Comparison of ENCODE assay signal across 24 cellular contexts in genomic region chr5:31939151-31939550, GRCh38.
A peak's percentile ranks its signal among the peaks of the same experiment; 100 is the strongest.
DNase-seq lines count a peak whose midpoint lies in the region; ATAC-seq, FAIRE-seq and TF ChIP-seq lines count a peak whose summit lies in the region.
"Had no signal": no experiment of that assay in that cellular context is flagged by ENCODE, and none has a peak within 500 bp of the region (broad histone marks: within the 10 kb centered on the region; RNA-seq: fewer than 3 reads in every experiment).

No MANE protein-coding gene starts in this region.

- H3K27ac Mint-ChIP-seq in MCF 10A (ENCODE audit: low read depth, unreplicated experiment), result peak overlapping the region; percentile 98
- H3K27ac Mint-ChIP-seq: activated CD8-positive, alpha-beta memory T cell treated with anti-CD3 and anti-CD28 coated beads, Interleukin-2, amount 10 ng/mL, durations not matched to agents 7 days and 5 days; activated naive CD8-positive, alpha-beta T cell; B cell had no signal

- in situ Hi-C loops in HAP-1 (cut with MboI; ENCODE audit: low sequenced_read_pairs), result no loop called here

- no peak for ATAC-seq in HG03354 (IDR thresholded peaks at IDR 0.05; ENCODE audit: poor library complexity, severe bottlenecking, unreplicated experiment)
- ATAC-seq: activated CD8-positive, alpha-beta memory T cell treated with anti-CD3 and anti-CD28 coated beads, Interleukin-2, amount 10 ng/mL, durations not matched to agents 7 days and 5 days; K562 had no signal

- H3K4me1 ChIP-seq in breast epithelium, result no peaks in the 10 kb centered on the region
- H3K4me1 ChIP-seq in keratinocyte (ENCODE audit: control insufficient read depth, extremely low read depth, insufficient read depth, low read length), result peaks cover 71% of the 10 kb centered on the region
- H3K4me1 ChIP-seq in suprapubic skin, result peaks cover 69% of the 10 kb centered on the region
- H3K4me1 ChIP-seq in HAP-1, result no peaks in the 10 kb centered on the region
- peaks cover 0 to 54% (median 2%) of the 10 kb centered on the region in 4 donors for H3K4me1 ChIP-seq in tibial nerve

- H3K9me1 ChIP-seq in keratinocyte (ENCODE audit: control insufficient read depth, extremely low read depth, insufficient read depth, low read length), result no peaks in the 10 kb centered on the region

- CTCF ChIA-PET in MCF 10A (lab: Yijun Ruan, JAX), result interaction anchor here (0.7 to 1.4 kb wide), 5 partner anchors 8 to 30 kb away, joined by 3 to 6 read pairs (median 3); no protein-coding TSS in a partner anchor

- H3K4me3 Mint-ChIP-seq in MCF 10A (ENCODE audit: unreplicated experiment), result peak overlapping the region; percentile 90
- H3K4me3 Mint-ChIP-seq: activated CD8-positive, alpha-beta memory T cell treated with anti-CD3 and anti-CD28 coated beads, Interleukin-2, amount 10 ng/mL, durations not matched to agents 7 days and 5 days; activated naive CD8-positive, alpha-beta T cell; B cell had no signal

- FAIRE-seq in bronchial epithelial cell (lab: Jason Lieb, UNC) (no peak), keratinocyte (lab: Jason Lieb, UNC) (peak; percentile 62)
- FAIRE-seq: endometrium, K562 had no signal

- no peaks in the 10 kb centered on the region for H3K27me3 Mint-ChIP-seq in MCF 10A (ENCODE audit: insufficient read depth, unreplicated experiment)
- H3K27me3 Mint-ChIP-seq: B cell had no signal

- TF ChIP-seq POLR2A in breast epithelium (IDR thresholded peaks at IDR 0.05), result no peak
- TF ChIP-seq POLR2A in suprapubic skin (IDR thresholded peaks at IDR 0.05), result no peak
- no peak for TF ChIP-seq POLR2A in tibial nerve (IDR thresholded peaks at IDR 0.05)

- H3K79me2 ChIP-seq in keratinocyte (ENCODE audit: control insufficient read depth, insufficient read depth, low read length), result peaks cover 11% of the 10 kb centered on the region

- no peak for TF ChIP-seq EP300 in suprapubic skin (IDR thresholded peaks at IDR 0.05)
- peak in 1 of 2 donors; percentile 25 for TF ChIP-seq EP300 in tibial nerve (IDR thresholded peaks at IDR 0.05)

- intact Hi-C loops in MCF 10A (cut with micrococcal nuclease) (loop anchor here (1.0 to 5.0 kb wide), 3 partner anchors 49 to 118 kb away; no protein-coding TSS in a partner anchor), breast epithelium (cut with DNase I; ENCODE audit: low total_unique reads) (no loop called here)

- POLR2A ChIA-PET in MCF 10A (lab: Yijun Ruan, JAX), result interaction anchor here (0.7 to 6.0 kb wide), 16 partner anchors 8 to 234 kb away, joined by 3 to 94 read pairs (median 6); no protein-coding TSS in a partner anchor

- peaks cover 24% of the 10 kb centered on the region for H3K36me3 Mint-ChIP-seq in MCF 10A (ENCODE audit: insufficient read depth, unreplicated experiment)
- H3K36me3 Mint-ChIP-seq: activated CD8-positive, alpha-beta memory T cell treated with anti-CD3 and anti-CD28 coated beads, Interleukin-2, amount 10 ng/mL, durations not matched to agents 7 days and 5 days had no signal

- peaks cover 50% of the 10 kb centered on the region for H3K4me1 Mint-ChIP-seq in MCF 10A (ENCODE audit: insufficient read depth, unreplicated experiment)
- H3K4me1 Mint-ChIP-seq: activated CD8-positive, alpha-beta memory T cell treated with anti-CD3 and anti-CD28 coated beads, Interleukin-2, amount 10 ng/mL, durations not matched to agents 7 days and 5 days; B cell had no signal

- WGBS in suprapubic skin, result 56% methylated on average over 5 of the region's 5 CpGs
- 80 to 85% methylated on average over 5 of the region's 5 CpGs for whole genome bisulfite sequencing in tibial nerve, 2 donors

- no TSS peak for BruUV-seq in MCF 10A (replicated peaks; lab: Mats Ljungman, UMichigan)

- no peak overlapping the region for H3K27ac ChIP-seq in breast epithelium
- peak overlapping the region; percentile 80 for H3K27ac ChIP-seq in keratinocyte (ENCODE audit: control insufficient read depth, insufficient read depth, low read length)
- H3K27ac ChIP-seq in suprapubic skin, result peak overlapping the region; percentile 82
- H3K27ac ChIP-seq in tibial nerve, result peak overlapping the region in 2 of 4 donors; percentile 21 to 76
- H3K27ac ChIP-seq: neutrophil had no signal

- H3K27me3 ChIP-seq in breast epithelium, result no peaks in the 10 kb centered on the region
- no peaks in the 10 kb centered on the region for H3K27me3 ChIP-seq in bronchial epithelial cell (ENCODE audit: control insufficient read depth, insufficient read depth, low read length)
- H3K27me3 ChIP-seq in keratinocyte (ENCODE audit: control insufficient read depth, extremely low read depth, insufficient read depth, low read length), result no peaks in the 10 kb centered on the region
- H3K27me3 ChIP-seq in suprapubic skin, result no peaks in the 10 kb centered on the region
- H3K27me3 ChIP-seq in HAP-1 (ENCODE audit: low read depth), result no peaks in the 10 kb centered on the region
- no peaks in the 10 kb centered on the region for H3K27me3 ChIP-seq in tibial nerve
- H3K27me3 ChIP-seq: neutrophil had no signal

- H3K9me3 ChIP-seq in breast epithelium, result no peaks in the 10 kb centered on the region
- H3K9me3 ChIP-seq in keratinocyte (ENCODE audit: control insufficient read depth, low read depth, low read length), result no peaks in the 10 kb centered on the region
- H3K9me3 ChIP-seq in suprapubic skin, result no peaks in the 10 kb centered on the region
- 0 out of 2 replicates have a peak, but pooled peaks cover 2% of the 10 kb centered on the region for H3K9me3 ChIP-seq in HAP-1
- no peaks in the 10 kb centered on the region for H3K9me3 ChIP-seq in tibial nerve
- H3K9me3 ChIP-seq: neutrophil had no signal

- no peak for TF ChIP-seq CTCF in MCF 10A (IDR thresholded peaks at IDR 0.05; ENCODE audit: unreplicated experiment)
- TF ChIP-seq CTCF in breast epithelium (IDR thresholded peaks at IDR 0.05), result no peak
- no peak for TF ChIP-seq CTCF in bronchial epithelial cell (IDR thresholded peaks at IDR 0.05; ENCODE audit: insufficient read depth, low read length, severe bottlenecking)
- TF ChIP-seq CTCF in keratinocyte (optimal IDR thresholded peaks at IDR 0.05 in 1 of 3, IDR thresholded peaks at IDR 0.05 in 1 of 3, conservative IDR thresholded peaks at IDR 0.05 in 1 of 3; ENCODE audit: extremely low read depth in 1 of 3, insufficient read depth in 2 of 3, low read length in 3 of 3), result no peak
- no peak for TF ChIP-seq CTCF in suprapubic skin (IDR thresholded peaks at IDR 0.05)
- no peak for TF ChIP-seq CTCF in tibial nerve (IDR thresholded peaks at IDR 0.05)

- no peak overlapping the region for H2AFZ ChIP-seq in keratinocyte (ENCODE audit: control insufficient read depth, low read length)

- H3K4me2 ChIP-seq in keratinocyte (ENCODE audit: control insufficient read depth, extremely low read depth, insufficient read depth, low read depth, low read length), result peak overlapping the region; percentile 7

- no peak overlapping the region for H3K4me3 ChIP-seq in breast epithelium
- no peak overlapping the region for H3K4me3 ChIP-seq in bronchial epithelial cell (ENCODE audit: low read depth, low read length)
- no peak overlapping the region for H3K4me3 ChIP-seq in keratinocyte (ENCODE audit: control insufficient read depth in 2 of 3, extremely low read depth in 1 of 3, insufficient read depth in 2 of 3, low read depth in 1 of 3, low read length in 3 of 3)
- H3K4me3 ChIP-seq in suprapubic skin, result no peak overlapping the region
- H3K4me3 ChIP-seq in HAP-1, result no peak overlapping the region
- H3K4me3 ChIP-seq in tibial nerve, result no peak overlapping the region
- H3K4me3 ChIP-seq: K562 had no signal

- no peaks in the 10 kb centered on the region for H3K36me3 ChIP-seq in breast epithelium
- H3K36me3 ChIP-seq in bronchial epithelial cell (ENCODE audit: control insufficient read depth, insufficient read depth, low read length), result no peaks in the 10 kb centered on the region
- H3K36me3 ChIP-seq in keratinocyte (ENCODE audit: control insufficient read depth in 2 of 2, extremely low read depth in 1 of 2, insufficient read depth in 2 of 2, low read length in 2 of 2), result no peaks in the 10 kb centered on the region
- no peaks in the 10 kb centered on the region for H3K36me3 ChIP-seq in suprapubic skin
- H3K36me3 ChIP-seq in HAP-1 (replicated peaks), result no peaks in the 10 kb centered on the region
- no peaks in the 10 kb centered on the region for H3K36me3 ChIP-seq in tibial nerve
- H3K36me3 ChIP-seq: neutrophil had no signal

- dilution Hi-C loops in keratinocyte (cut with MboI; ENCODE audit: extremely low pct_ligation_motif_present, low sequenced_read_pairs), result no loop called here

- DNase-seq in MCF 10A (ENCODE audit: unreplicated experiment) (peak; percentile 99), breast epithelium (ENCODE audit: low spot score in 2 of 2) (no peak), bronchial epithelial cell (ENCODE audit: low read depth) (peak; percentile 63), keratinocyte (ENCODE audit: low read depth, low spot score) (no peak), suprapubic skin (ENCODE audit: low spot score in 2 of 2) (no peak), HAP-1 (ENCODE audit: low spot score in 2 of 2) (no peak), tibial nerve (ENCODE audit: low spot score in 2 of 2) (no peak)
- DNase-seq: activated CD4-positive, alpha-beta T cell treated with anti-CD3 and anti-CD28 coated beads for 48 hours; activated CD8-positive, alpha-beta memory T cell treated with anti-CD3 and anti-CD28 coated beads, Interleukin-2, amount 10 ng/mL, durations not matched to agents 7 days and 5 days; foreskin melanocyte; GF-D8; HCEC 1CT; hippocampal formation; NCI-H187 treated with DMSO at 0.1 percent for 48 hours; NCI-H774; SIG-M5; stimulated activated CD4-positive, alpha-beta T cell treated with anti-CD3 and anti-CD28 coated beads, Interleukin-4, amount 100 ng/mL, for 1 hour; stimulated activated naive CD4-positive, alpha-beta T cell treated with Interleukin-2 at 50 U/mL for 16 hours had no signal

- peak overlapping the region; percentile 24 for H3K9ac ChIP-seq in keratinocyte (ENCODE audit: control insufficient read depth, extremely low read depth, insufficient read depth, low read length)

- no peaks in the 10 kb centered on the region for H3K9me3 Mint-ChIP-seq in MCF 10A (ENCODE audit: unreplicated experiment)

- H4K20me1 ChIP-seq in keratinocyte (ENCODE audit: control insufficient read depth, extremely low read depth, insufficient read depth, low read length), result no peaks in the 10 kb centered on the region

Comparison
In these comparisons a context has a peak if more than half of its experiments do, and no peak if none do; other contexts are left out.
1. DNase-seq: peak in MCF 10A (single experiment) and bronchial epithelial cell (single experiment); none in breast epithelium (0 of 2), keratinocyte (single experiment), suprapubic skin (0 of 2), HAP-1 (0 of 2) and tibial nerve (0 of 2).
2. H3K27ac ChIP-seq: peak in keratinocyte (single experiment) and suprapubic skin (single experiment); none in breast epithelium (0 of 2).